9 cellular contexts compared by ENCODE assay signal in genomic region chr10:124354411-124355382, GRCh38.
DNase-seq lines count a peak whose midpoint lies in the region; ATAC-seq and TF ChIP-seq lines count a peak whose summit lies in the region.
"Had no signal": no experiment of that assay in that cellular context is flagged by ENCODE, and none has a peak within 500 bp of the region (broad histone marks: within the 10 kb centered on the region; RNA-seq: fewer than 3 reads in every experiment).

No MANE protein-coding gene starts in this region.

- H2BK15ac ChIP-seq in neuronal stem cell (ENCODE audit: low read length): no peak overlapping the region

- H3K14ac ChIP-seq in neuronal stem cell (ENCODE audit: low read length): no peak overlapping the region

- peak overlapping the region; percentile 22 for H3K4me2 ChIP-seq in neuronal stem cell (ENCODE audit: insufficient read depth, low read length, poor library complexity, severe bottlenecking)
- H3K4me2 ChIP-seq: KMS-11 had no signal

- H3K9me3 ChIP-seq in neuronal stem cell (replicated peaks in 1 of 2; ENCODE audit: control insufficient read depth in 2 of 2, insufficient read depth in 1 of 2, low read depth in 1 of 2, low read length in 2 of 2): no peaks in the 10 kb centered on the region
- H3K9me3 ChIP-seq in uterus: no peaks in the 10 kb centered on the region

- ATAC-seq in GM21515 (IDR thresholded peaks at IDR 0.05; ENCODE audit: unreplicated experiment) (peak; percentile 59), GM21526 (IDR thresholded peaks at IDR 0.05; ENCODE audit: low FRiP score, unreplicated experiment) (no peak)

- H3K4me3 ChIP-seq in neuronal stem cell (ENCODE audit: low read length in 2 of 2) (peak overlapping the region in 1 of 2 donors; percentile 7), uterus (peak overlapping the region; percentile 17 to 28)

- DNase-seq in CD1c-positive myeloid dendritic cell (ENCODE audit: extremely low spot score) (peak; percentile 42), NCI-H146 (lab: John Stamatoyannopoulos, UW) (peak; percentile 77), fibroblast of peridontal ligament (ENCODE audit: extremely low read depth) (peak; percentile 73), neuronal stem cell (ENCODE audit: low spot score) (peak; percentile 15), uterus (peak; percentile 21 to 52)
- DNase-seq in activated CD4-positive, alpha-beta T cell treated with anti-CD3 and anti-CD28 coated beads, Interleukin-2, amount 50 U/mL, for 48 hours: peak; percentile 35 to 50

- H4K8ac ChIP-seq in neuronal stem cell (ENCODE audit: low read depth, low read length): no peak overlapping the region

- no peak overlapping the region for H2BK5ac ChIP-seq in neuronal stem cell (ENCODE audit: low read length)

- H3K27me3 ChIP-seq in neuronal stem cell (ENCODE audit: control insufficient read depth in 3 of 3, insufficient read depth in 3 of 3, low read depth in 1 of 3, low read length in 3 of 3) (peaks cover 0 to 13% (median 0%) of the 10 kb centered on the region in 3 experiments), uterus (no peaks in the 10 kb centered on the region)

- peak overlapping the region; percentile 59 for H3K18ac ChIP-seq in neuronal stem cell (ENCODE audit: low read length)

- H3K36me3 ChIP-seq in neuronal stem cell (replicated peaks in 1 of 2; ENCODE audit: control insufficient read depth in 2 of 2, insufficient read depth in 2 of 2, low read length in 2 of 2) (no peaks in the 10 kb centered on the region), uterus (no peaks in the 10 kb centered on the region)

- H3K27ac ChIP-seq in neuronal stem cell (replicated peaks; ENCODE audit: low read length) (peak overlapping the region; percentile 40), uterus (peak overlapping the region in 1 of 2 donors; percentile 38)
- H3K27ac ChIP-seq: KMS-11 had no signal

- H3K4me1 ChIP-seq in neuronal stem cell (ENCODE audit: control insufficient read depth in 2 of 2, insufficient read depth in 1 of 2, low read depth in 1 of 2, low read length in 2 of 2) (peaks cover 0 to 3% of the 10 kb centered on the region in 2 donors), uterus (no peaks in the 10 kb centered on the region)

- TF ChIP-seq CTCF in uterus (IDR thresholded peaks at IDR 0.05): peak in 1 of 4 experiments; percentile 6

- H3K4ac ChIP-seq in neuronal stem cell (ENCODE audit: low read length): no peak overlapping the region

- H2BK120ac ChIP-seq in neuronal stem cell (ENCODE audit: low read depth, low read length): no peak overlapping the region

- H2AFZ ChIP-seq in neuronal stem cell (ENCODE audit: low read length): peak overlapping the region; percentile 88

- H4K91ac ChIP-seq in neuronal stem cell (ENCODE audit: low read depth, low read length, poor library complexity): no peak overlapping the region

- no peaks in the 10 kb centered on the region for H3K79me1 ChIP-seq in neuronal stem cell (ENCODE audit: low read depth, low read length)

- WGBS in neuronal stem cell (ENCODE audit: extremely low coverage in 2 of 2, insufficient read length in 2 of 2, insufficient replicate concordance in 1 of 2), 2 donors: no CpG with 5 or more reads among the region's 29 CpGs

- H2AK5ac ChIP-seq in neuronal stem cell (ENCODE audit: low read depth, low read length): no peak overlapping the region

- TF ChIP-seq POLR2A in uterus (IDR thresholded peaks at IDR 0.05): no peak

- intact Hi-C loops in uterus (cut with DNase I; ENCODE audit: low total_unique reads): no loop called here

- H3K23ac ChIP-seq in neuronal stem cell (ENCODE audit: low read depth, low read length, poor library complexity): no peak overlapping the region

- H2BK12ac ChIP-seq in neuronal stem cell (ENCODE audit: low read length): no peak overlapping the region

- no peak overlapping the region for H3K9ac ChIP-seq in neuronal stem cell (ENCODE audit: low read depth, low read length, poor library complexity)
- H3K9ac ChIP-seq: KMS-11 had no signal

Comparison
In these comparisons a context has a peak if more than half of its experiments do, and no peak if none do; other contexts are left out.
1. DNase-seq: peak in every context shown above with its lines; median percentile 77 in NCI-H146; 73 in fibroblast of peridontal ligament; 42 in activated CD4-positive, alpha-beta T cell treated with anti-CD3 and anti-CD28 coated beads, Interleukin-2, amount 50 U/mL, for 48 hours; 42 in CD1c-positive myeloid dendritic cell; 36 in uterus; 15 in neuronal stem cell.